In genomic region chr9:39082574-39082973, GRCh38 we compare ENCODE assay signal across 6 cellular contexts.
DNase-seq lines count a peak whose midpoint lies in the region; ATAC-seq and TF ChIP-seq lines count a peak whose summit lies in the region.
"Not testable (repeated sequence)": the region's sequence is repeated elsewhere in the genome, so short reads cannot be mapped to it uniquely, and the experiment has no call there.

No MANE protein-coding gene starts in this region.

- H3K9me3 ChIP-seq in Panc1 (ENCODE audit: control insufficient read depth, insufficient read depth, low read depth, low read length); endodermal cell (ENCODE audit: control insufficient read depth, low read length); upper lobe of right lung: not testable (repeated sequence)

- intact Hi-C loops in Panc1 (cut with micrococcal nuclease; ENCODE audit: unreplicated experiment); upper lobe of right lung (cut with DNase I): not testable (repeated sequence)

- not testable (repeated sequence) for H3K27me3 Mint-ChIP-seq in endodermal cell (ENCODE audit: insufficient read depth); neural crest cell (ENCODE audit: low read depth)

- DNase-seq in H7 (peak; percentile 6), endodermal cell (peak; percentile 38), iPS-NIHi7 (ENCODE audit: extremely low spot score) (peak; percentile 5)
- DNase-seq in Panc1 (ENCODE audit: low read depth, low spot score); neural crest cell (ENCODE audit: low read depth, low spot score); upper lobe of right lung: not testable (repeated sequence)

- POLR2A ChIA-PET in Panc1 (lab: Charles Lee): not testable (repeated sequence)

- H3K27ac Mint-ChIP-seq in endodermal cell: not testable (repeated sequence)
- H3K27ac Mint-ChIP-seq in neural crest cell (ENCODE audit: unreplicated experiment): peak overlapping the region; percentile 6

- WGBS in endodermal cell (ENCODE audit: insufficient coverage in 1 of 2, insufficient read length in 1 of 2), 2 experiments: 73 to 89% methylated on average over 1 to 4 of the region's 4 CpGs

- H3K9ac ChIP-seq in endodermal cell (ENCODE audit: extremely low read depth, low read length, poor library complexity, severe bottlenecking): not testable (repeated sequence)

- not testable (repeated sequence) for H3K4me1 Mint-ChIP-seq in endodermal cell, neural crest cell

- H3K4me3 Mint-ChIP-seq in endodermal cell, neural crest cell: not testable (repeated sequence)

- ATAC-seq in Panc1: not testable (repeated sequence)
- ATAC-seq in upper lobe of right lung: peak; percentile 17

- in situ Hi-C loops in Panc1 (cut with HindIII; ENCODE audit: low pct_unique_long_range_greater_than_20kb, low sequenced_read_pairs): not testable (repeated sequence)

- not testable (repeated sequence) for H3K4me3 ChIP-seq in H7 (ENCODE audit: insufficient read depth, low read depth, low read length); Panc1 (ENCODE audit: low read depth in 2 of 2, low read length in 2 of 2); endodermal cell (ENCODE audit: low read length); upper lobe of right lung

- TF ChIP-seq CTCF in Panc1 (IDR thresholded peaks at IDR 0.05); endodermal cell (conservative IDR thresholded peaks at IDR 0.05); neural crest cell (conservative IDR thresholded peaks at IDR 0.05); upper lobe of right lung (IDR thresholded peaks at IDR 0.05): not testable (repeated sequence)

- not testable (repeated sequence) for H3K36me3 ChIP-seq in H7 (replicated peaks; ENCODE audit: control insufficient read depth, insufficient read depth, low read length); Panc1 (ENCODE audit: control insufficient read depth, insufficient read depth, low read length); endodermal cell (ENCODE audit: control insufficient read depth, insufficient read depth, low read length); upper lobe of right lung

- TSS peak; percentile 65 for BruUV-seq in Panc1 (replicated peaks; lab: Mats Ljungman, UMichigan)

- not testable (repeated sequence) for H3K27ac ChIP-seq in Panc1 (ENCODE audit: low read length); endodermal cell (ENCODE audit: low read depth, low read length); upper lobe of right lung

- H3K9me3 Mint-ChIP-seq in endodermal cell, neural crest cell: not testable (repeated sequence)

- CTCF ChIA-PET in Panc1 (lab: Charles Lee): not testable (repeated sequence)

- H3K4me1 ChIP-seq in Panc1 (ENCODE audit: control insufficient read depth, insufficient read depth, low read length); endodermal cell (ENCODE audit: control insufficient read depth, insufficient read depth, low read length); upper lobe of right lung: not testable (repeated sequence)

- H3K36me3 Mint-ChIP-seq in endodermal cell (ENCODE audit: low read depth); neural crest cell (ENCODE audit: low read depth): not testable (repeated sequence)

- not testable (repeated sequence) for H3K27me3 ChIP-seq in H7 (ENCODE audit: control insufficient read depth, insufficient read depth, low read length); Panc1 (ENCODE audit: control insufficient read depth, insufficient read depth, low read length); endodermal cell (ENCODE audit: control insufficient read depth, insufficient read depth, low read length, poor library complexity, severe bottlenecking); upper lobe of right lung
